ENCODE assay signal across 1 cellular context in genomic region chr13:99311137-99311536, GRCh38.
TF ChIP-seq lines count a peak whose summit lies in the region.

No MANE protein-coding gene starts in this region.

TF ChIP-seq in IMR-90, 13 proteins besides CTCF, POLR2A, EP300 and RAD21 (continued from another document):
- TF ChIP-seq MAFK (IDR thresholded peaks at IDR 0.05; ENCODE audit: low read depth, low read length) (no peak), ELK1 (IDR thresholded peaks at IDR 0.05; ENCODE audit: borderline replicate concordance, low read depth, low read length) (no peak), RCOR1 (IDR thresholded peaks at IDR 0.05; ENCODE audit: insufficient replicate concordance, low read length) (no peak), SMC3 (IDR thresholded peaks at IDR 0.05; ENCODE audit: low read depth, low read length) (no peak)
